Comparison of ENCODE assay signal across 17 cellular contexts in genomic region chr16:72926671-72927070, GRCh38.
"Had no signal": no experiment of that assay in that cellular context is flagged by ENCODE, and none has a peak within 500 bp of the region (broad histone marks: within the 10 kb centered on the region; RNA-seq: fewer than 3 reads in every experiment).

No MANE protein-coding gene starts in this region.

- H3K27me3 Mint-ChIP-seq: activated B cell treated with CpG ODN at 0.5 μM for 24 hours; activated CD8-positive, alpha-beta T cell treated with anti-CD3 and anti-CD28 coated beads for 36 hours; activated naive CD8-positive, alpha-beta T cell had no signal

- H3K4me3 Mint-ChIP-seq: activated B cell treated with CpG ODN at 0.5 μM for 24 hours; activated CD8-positive, alpha-beta T cell treated with anti-CD3 and anti-CD28 coated beads for 36 hours; activated naive CD8-positive, alpha-beta T cell; activated T-cell treated with anti-CD3 and anti-CD28 coated beads, Interleukin-2, amount 50 U/mL, for 72 hours; endodermal cell; naive thymus-derived CD4-positive, alpha-beta T cell had no signal

- H3K27ac Mint-ChIP-seq: activated B cell treated with CpG ODN at 0.5 μM for 24 hours; activated CD8-positive, alpha-beta T cell treated with anti-CD3 and anti-CD28 coated beads for 36 hours; activated naive CD8-positive, alpha-beta T cell; activated T-cell treated with anti-CD3 and anti-CD28 coated beads, Interleukin-2, amount 50 U/mL, for 72 hours; endodermal cell; naive thymus-derived CD4-positive, alpha-beta T cell had no signal

- H3K27me3 ChIP-seq: stomach, testis had no signal

- H3K4me3 ChIP-seq: mucosa of descending colon, stomach, testis had no signal

- DNase-seq: activated B cell treated with CpG ODN at 0.5 μM for 24 hours; activated CD4-positive, alpha-beta T cell treated with anti-CD3 and anti-CD28 coated beads for 48 hours; activated CD8-positive, alpha-beta T cell treated with anti-CD3 and anti-CD28 coated beads for 36 hours; activated gamma-delta T cell; activated T-cell treated with anti-CD3 and anti-CD28 coated beads, Interleukin-2, amount 50 U/mL, for 72 hours; dorsolateral prefrontal cortex; endodermal cell; erythroblast; hippocampal formation; mucosa of descending colon; naive thymus-derived CD4-positive, alpha-beta T cell; stomach; SW 1271; testis had no signal

- ATAC-seq: activated CD8-positive, alpha-beta T cell treated with anti-CD3 and anti-CD28 coated beads for 36 hours; activated T-cell treated with anti-CD3 and anti-CD28 coated beads, Interleukin-2, amount 50 U/mL, for 72 hours; left lobe of liver; naive thymus-derived CD4-positive, alpha-beta T cell had no signal

- H3K36me3 Mint-ChIP-seq: activated naive CD8-positive, alpha-beta T cell had no signal

- H3K36me3 ChIP-seq: neutrophil, stomach had no signal

- H3K9me3 ChIP-seq: mucosa of descending colon, neutrophil, stomach, testis had no signal

- H3K27ac ChIP-seq: testis had no signal

- H3K9me3 Mint-ChIP-seq: activated B cell treated with CpG ODN at 0.5 μM for 24 hours; activated CD8-positive, alpha-beta T cell treated with anti-CD3 and anti-CD28 coated beads for 36 hours; activated T-cell treated with anti-CD3 and anti-CD28 coated beads, Interleukin-2, amount 50 U/mL, for 72 hours; endodermal cell had no signal
